Comparison of ENCODE assay signal across 15 cellular contexts in the genomic region with DNA sequence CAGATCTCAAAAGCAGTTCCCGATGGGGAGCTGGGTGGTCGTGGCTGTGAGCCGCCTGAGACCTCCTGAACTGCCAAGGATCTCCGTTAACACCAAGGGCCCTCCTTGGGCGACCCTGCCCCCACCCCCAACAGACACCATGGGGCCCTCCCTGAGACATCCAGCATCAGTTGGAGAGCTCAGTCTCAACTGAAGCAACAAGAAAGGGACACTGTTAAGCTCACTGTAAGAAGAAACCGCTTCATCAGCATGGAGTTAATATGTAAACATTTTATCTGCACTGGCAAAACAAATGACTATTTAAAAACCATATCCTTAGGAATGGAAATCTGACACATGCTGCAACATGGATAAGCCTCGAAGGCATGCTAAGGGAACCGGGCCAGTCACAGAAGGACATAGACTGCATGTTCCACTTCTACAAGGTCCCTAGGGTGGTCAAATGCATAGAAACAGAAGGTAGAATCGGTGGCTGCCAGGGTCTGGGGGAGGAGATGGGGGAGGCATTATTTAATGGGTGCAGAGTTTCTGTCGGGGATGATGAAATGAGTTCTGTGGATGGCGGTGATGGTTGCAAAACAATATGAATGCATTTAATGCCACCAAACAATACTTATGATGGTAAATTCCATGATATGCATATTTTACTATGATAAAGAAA. TPM values are rescaled to one million over a fixed set of nuclear protein-coding genes. Genes with fewer than 3 reads are reported as not detected.
DNase-seq lines count a peak whose midpoint lies in the region; ATAC-seq and TF ChIP-seq lines count a peak whose summit lies in the region.
"Had no signal": no experiment of that assay in that cellular context is flagged by ENCODE, and none has a peak within 500 bp of the region (broad histone marks: within the 10 kb centered on the region; RNA-seq: fewer than 3 reads in every experiment).

No MANE protein-coding gene starts in this region.

- no peak overlapping the region for H4K8ac ChIP-seq in IMR-90 (ENCODE audit: low read depth in 2 of 2, low read length in 2 of 2)

- CTCF ChIA-PET in IMR-90 (lab: Yijun Ruan, JAX) = interaction anchor here (1.5 kb wide), 1 partner anchor 144 kb away, joined by 8 read pairs; no protein-coding TSS in a partner anchor

- H2AK5ac ChIP-seq in IMR-90 (ENCODE audit: low read depth, low read length) = peak overlapping the region; percentile 40; the same call in 1 of the 2 replicates

- no peaks in the 10 kb centered on the region for H3K27me3 Mint-ChIP-seq in chondrocyte (ENCODE audit: low read depth)
- H3K27me3 Mint-ChIP-seq in mesothelial cell of epicardium (ENCODE audit: low read depth) = no peaks in the 10 kb centered on the region
- H3K27me3 Mint-ChIP-seq: effector memory CD8-positive, alpha-beta T cell had no signal

- TF ChIP-seq CTCF in IMR-90 (conservative IDR thresholded peaks at IDR 0.05; ENCODE audit: low read depth, low read length) = no peak
- TF ChIP-seq CTCF in chondrocyte (IDR thresholded peaks at IDR 0.05) = no peak
- no peak for TF ChIP-seq CTCF in mesothelial cell of epicardium (IDR thresholded peaks at IDR 0.05; ENCODE audit: unreplicated experiment)

- H4K20me1 ChIP-seq in IMR-90 (ENCODE audit: insufficient read depth, low read length) = peaks cover 15% of the 10 kb centered on the region; the same call in 1 of the 2 replicates

- no peak overlapping the region for H3K9ac ChIP-seq in IMR-90 (ENCODE audit: low read depth, low read length)
- no peak overlapping the region for H3K9ac ChIP-seq in stomach smooth muscle (ENCODE audit: low read length in 2 of 2)

- intact Hi-C loops in IMR-90 (cut with micrococcal nuclease) = no loop called here

- H3K9me3 ChIP-seq in IMR-90 (ENCODE audit: control insufficient read depth, insufficient read depth, low read length) (no peaks in the 10 kb centered on the region), stomach smooth muscle (ENCODE audit: control insufficient read depth in 2 of 2, low read length in 2 of 2) (no peaks in the 10 kb centered on the region)

- no peak overlapping the region for H3K56ac ChIP-seq in IMR-90 (ENCODE audit: extremely low read depth, insufficient read depth, low read length)

- H3K79me1 ChIP-seq in IMR-90 (ENCODE audit: low read depth in 1 of 2, low read length in 2 of 2) = peaks cover 5 to 19% of the 10 kb centered on the region in 2 experiments; a peak in 3 of 4 replicates

- POLR2A ChIA-PET in IMR-90 (lab: Charles Lee; ENCODE audit: unreplicated experiment) = no interaction called here

- H2AFZ ChIP-seq in IMR-90 (replicated peaks; ENCODE audit: low read length, poor library complexity) = peak overlapping the region; percentile 5

- H2BK120ac ChIP-seq in IMR-90 (ENCODE audit: low read depth, low read length) = no peak overlapping the region

- no peak overlapping the region for H4K91ac ChIP-seq in IMR-90 (ENCODE audit: insufficient read depth, low read depth, low read length)

- H3K4me3 Mint-ChIP-seq in chondrocyte (ENCODE audit: unreplicated experiment) (no peak overlapping the region), mesothelial cell of epicardium (no peak overlapping the region)
- H3K4me3 Mint-ChIP-seq: effector memory CD8-positive, alpha-beta T cell had no signal

- H3K36me3 Mint-ChIP-seq in chondrocyte (ENCODE audit: low read depth) = no peaks in the 10 kb centered on the region
- H3K36me3 Mint-ChIP-seq in mesothelial cell of epicardium = no peaks in the 10 kb centered on the region

- no TSS peak for BruUV-seq in IMR-90 (replicated peaks; lab: Mats Ljungman, UMichigan)

- no peak overlapping the region for H3K18ac ChIP-seq in IMR-90 (ENCODE audit: low read depth, low read length)

- H2BK5ac ChIP-seq in IMR-90 (ENCODE audit: low read depth, low read length, poor library complexity, severe bottlenecking) = no peak overlapping the region

- dilution Hi-C loops in IMR-90 (cut with HindIII; ENCODE audit: low sequenced_read_pairs, unreplicated experiment) = no loop called here

- H3K36me3 ChIP-seq in IMR-90 (ENCODE audit: control insufficient read depth, insufficient read depth, low read length) (no peaks in the 10 kb centered on the region), stomach smooth muscle (ENCODE audit: control insufficient read depth in 2 of 2, insufficient read depth in 2 of 2, low read length in 2 of 2) (no peaks in the 10 kb centered on the region)

- H3K9me3 Mint-ChIP-seq in chondrocyte (ENCODE audit: low read depth) = no peaks in the 10 kb centered on the region
- no peaks in the 10 kb centered on the region for H3K9me3 Mint-ChIP-seq in mesothelial cell of epicardium
- H3K9me3 Mint-ChIP-seq: effector memory CD8-positive, alpha-beta T cell had no signal

- in situ Hi-C loops in IMR-90 (cut with MboI; ENCODE audit: low sequenced_read_pairs) = no loop called here

- no peak overlapping the region for H2BK20ac ChIP-seq in IMR-90 (ENCODE audit: low read depth, low read length)

- H3K27ac ChIP-seq in IMR-90 (ENCODE audit: insufficient read depth, low read length) (peak overlapping the region; percentile 5; the same call in 1 of the 2 replicates), stomach smooth muscle (ENCODE audit: low read length) (peak overlapping the region; percentile 74)
- H3K27ac ChIP-seq: C4-2B had no signal

- ATAC-seq in IMR-90 (ENCODE audit: low read depth) = peak; percentile 74
- no peak for ATAC-seq in GM18502 (IDR thresholded peaks at IDR 0.05; ENCODE audit: poor library complexity, unreplicated experiment)
- ATAC-seq: effector memory CD8-positive, alpha-beta T cell; left lobe of liver; Right ventricle myocardium inferior had no signal

- H3K4me3 ChIP-seq in IMR-90 (ENCODE audit: insufficient read depth, low read depth, low read length) (no peak overlapping the region), stomach smooth muscle (ENCODE audit: low read length in 2 of 2) (peak overlapping the region in 1 of 2 donors; percentile 40)

- H3K4me1 ChIP-seq in IMR-90 (ENCODE audit: control insufficient read depth, insufficient read depth, low read length) (peaks cover 19% of the 10 kb centered on the region; the same call in 1 of the 2 replicates), stomach smooth muscle (ENCODE audit: control insufficient read depth, insufficient read depth, low read length) (peaks cover 69% of the 10 kb centered on the region)

- H3K9me1 ChIP-seq in IMR-90 (ENCODE audit: insufficient read depth, low read length) = peaks cover 14% of the 10 kb centered on the region

- no peaks in the 10 kb centered on the region for H3K27me3 ChIP-seq in IMR-90 (ENCODE audit: control insufficient read depth, insufficient read depth, low read length)
- H3K27me3 ChIP-seq in stomach smooth muscle (ENCODE audit: control insufficient read depth in 1 of 2, insufficient read depth in 2 of 2, low read length in 2 of 2) = no peaks in the 10 kb centered on the region

- H4K5ac ChIP-seq in IMR-90 (ENCODE audit: low read depth, low read length) = no peak overlapping the region

- H2AK9ac ChIP-seq in IMR-90 (replicated peaks; ENCODE audit: low read depth, low read length, poor library complexity) = no peak overlapping the region

- no peak overlapping the region for H3K4ac ChIP-seq in IMR-90 (ENCODE audit: low read depth, low read length)

- H3K14ac ChIP-seq in IMR-90 (replicated peaks; ENCODE audit: low read depth, low read length) = no peak overlapping the region

- no peak for TF ChIP-seq RAD21 in IMR-90 (IDR thresholded peaks at IDR 0.05; ENCODE audit: low read length)

- peak; percentile 53 for DNase-seq in IMR-90
- no peak for DNase-seq in chondrocyte (ENCODE audit: low spot score)
- no peak for DNase-seq in mesothelial cell of epicardium (ENCODE audit: low spot score in 2 of 2, unreplicated experiment in 2 of 2)
- DNase-seq in pons (ENCODE audit: low spot score) = no peak
- no peak for DNase-seq in LoVo (ENCODE audit: low spot score)
- DNase-seq: effector memory CD8-positive, alpha-beta T cell; MM.1S; NCI-H510A; stimulated activated CD4-positive, alpha-beta T cell treated with anti-CD3 and anti-CD28 coated beads, Interleukin-4, amount 100 ng/mL, for 4 hours had no signal

- 14% methylated on average over 2 of the region's 11 CpGs; no CpG with 5 or more reads in 1 of the 2 experiments for WGBS in IMR-90 (ENCODE audit: extremely low coverage in 2 of 2, insufficient read length in 1 of 2), 2 experiments

- no peak overlapping the region for H3K23ac ChIP-seq in IMR-90 (ENCODE audit: low read depth, low read length)

- H3K4me2 ChIP-seq in IMR-90 (ENCODE audit: low read depth, low read length) = peak overlapping the region; percentile 2; the same call in 1 of the 2 replicates

- H3K4me1 Mint-ChIP-seq in chondrocyte (ENCODE audit: low read depth) (peaks cover 61% of the 10 kb centered on the region), mesothelial cell of epicardium (peaks cover 73% of the 10 kb centered on the region)

- H2BK15ac ChIP-seq in IMR-90 (ENCODE audit: low read depth, low read length) = no peak overlapping the region

- H3K27ac Mint-ChIP-seq in chondrocyte (ENCODE audit: unreplicated experiment) = peak overlapping the region; percentile 78
- H3K27ac Mint-ChIP-seq in mesothelial cell of epicardium = peak overlapping the region; percentile 90

- no peak for TF ChIP-seq POLR2A in IMR-90 (IDR thresholded peaks at IDR 0.05; ENCODE audit: low read depth, low read length)

TF ChIP-seq in IMR-90, 13 proteins besides CTCF, POLR2A, EP300 and RAD21 (continues in another document):
- 0 out of 2 replicates have a peak, but pooled peaks have one; percentile 18 for TF ChIP-seq MXI1 (IDR thresholded peaks at IDR 0.05; ENCODE audit: borderline replicate concordance, low read depth, low read length)
- TF ChIP-seq RCOR1 (IDR thresholded peaks at IDR 0.05; ENCODE audit: insufficient replicate concordance, low read length) = no peak
- no peak for TF ChIP-seq FOS (IDR thresholded peaks at IDR 0.05; ENCODE audit: low read depth, low read length)
- no peak for TF ChIP-seq SMC3 (IDR thresholded peaks at IDR 0.05; ENCODE audit: low read depth, low read length)
- 0 out of 2 replicates have a peak, but pooled peaks have one; percentile 19 for TF ChIP-seq MAFK (IDR thresholded peaks at IDR 0.05; ENCODE audit: low read depth, low read length)
- TF ChIP-seq CEBPB (IDR thresholded peaks at IDR 0.05; ENCODE audit: low read depth, low read length) = no peak

RNA-seq across cellular contexts. Expression of gene ROR2, which starts 47.4 kb away (rescaled TPM):
- total RNA-seq in IMR-90 (2012; rRNA removed) = 2.2 and 2.3 TPM in 2 replicates
- 3.5 and 4.8 TPM in 2 replicates for polyA plus RNA-seq in IMR-90 (2012; rRNA removed)
- 2.1 and 6.8 TPM in 2 replicates for polyA plus RNA-seq in IMR-90 (2012; cell fraction: cytosol; rRNA removed)
- 3.8 and 5.3 TPM in 2 replicates for polyA plus RNA-seq in IMR-90 (2012; cell fraction: nucleus; rRNA removed; ENCODE audit: low replicate concordance)
- total RNA-seq in chondrocyte = 16.0 to 19.4 TPM (median 18.6 TPM) in 3 replicates
- 36.7 to 41.0 TPM (median 39.7 TPM) in 3 replicates for total RNA-seq in mesothelial cell of epicardium
- total RNA-seq: mononuclear cell had no signal
